ENCODE assay signal across 9 cellular contexts in genomic region chr19:5369962-5370367, GRCh38. TPM values are rescaled to one million over a fixed set of nuclear protein-coding genes. Genes with fewer than 3 reads are reported as not detected.
A peak's percentile ranks its signal among the peaks of the same experiment; 100 is the strongest.
DNase-seq lines count a peak whose midpoint lies in the region; ATAC-seq, FAIRE-seq and TF ChIP-seq lines count a peak whose summit lies in the region.
"Had no signal": no experiment of that assay in that cellular context is flagged by ENCODE, and none has a peak within 500 bp of the region (broad histone marks: within the 10 kb centered on the region; RNA-seq: fewer than 3 reads in every experiment).

No MANE protein-coding gene starts in this region.

- peak; percentile 81 for FAIRE-seq in GM12891 (lab: Jason Lieb, UNC)
- FAIRE-seq: endometrium had no signal

- CTCF ChIA-PET in A673 (lab: Charles Lee) = interaction anchor here (0.6 kb wide), 1 partner anchor 317 kb away, joined by 3 read pairs; no protein-coding TSS in a partner anchor

- H3K27ac ChIP-seq in A673 (ENCODE audit: low read depth, low read length, poor library complexity, severe bottlenecking) (no peak overlapping the region), body of pancreas (no peak overlapping the region), thyroid gland (no peak overlapping the region)

- no peak for TF ChIP-seq POLR2A in GM12891 (IDR thresholded peaks at IDR 0.05; ENCODE audit: low read depth, low read length)
- no peak for TF ChIP-seq POLR2A in body of pancreas (IDR thresholded peaks at IDR 0.05)
- no peak for TF ChIP-seq POLR2A in thyroid gland (IDR thresholded peaks at IDR 0.05)

- no peak overlapping the region for H3K4me3 ChIP-seq in A673 (ENCODE audit: low read depth, low read length, poor library complexity, severe bottlenecking)
- no peak overlapping the region for H3K4me3 ChIP-seq in body of pancreas
- no peak overlapping the region for H3K4me3 ChIP-seq in thyroid gland (replicated peaks in 1 of 3)

- no peaks in the 10 kb centered on the region for H3K4me1 ChIP-seq in A673 (ENCODE audit: insufficient read depth, low read length, poor library complexity, severe bottlenecking)
- no peaks in the 10 kb centered on the region for H3K4me1 ChIP-seq in body of pancreas
- no peaks in the 10 kb centered on the region for H3K4me1 ChIP-seq in thyroid gland

- BruUV-seq in A673 (replicated peaks; lab: Mats Ljungman, UMichigan) = no TSS peak

- intact Hi-C loops in A673 (cut with micrococcal nuclease; ENCODE audit: unreplicated experiment) = loop anchor here (10.0 kb wide), 1 partner anchor 205 kb away; no protein-coding TSS in a partner anchor
- intact Hi-C loops in body of pancreas (cut with DNase I) = no loop called here
- intact Hi-C loops in thyroid gland (cut with DNase I) = no loop called here

- ATAC-seq in body of pancreas = peak; percentile 48
- ATAC-seq in HG02610 (IDR thresholded peaks at IDR 0.05; ENCODE audit: unreplicated experiment) = no peak
- ATAC-seq in GM18498 (IDR thresholded peaks at IDR 0.05; ENCODE audit: unreplicated experiment) = no peak

- WGBS in body of pancreas, 2 donors = 20 to 26% methylated on average over 8 of the region's 8 CpGs
- 26 to 33% methylated on average over 8 of the region's 8 CpGs for WGBS in thyroid gland, 2 donors

- H3K27me3 ChIP-seq in A673 (replicated peaks; ENCODE audit: insufficient read depth, low read depth, low read length, poor library complexity) (no peaks in the 10 kb centered on the region), body of pancreas (peaks cover 0 to 8% of the 10 kb centered on the region in 2 donors), thyroid gland (no peaks in the 10 kb centered on the region)

- DNase-seq in A673 (ENCODE audit: low spot score) (peak; percentile 61), GM12891 (ENCODE audit: insufficient read length, low spot score) (peak; percentile 52), SW480 (ENCODE audit: low spot score) (peak; percentile 20), body of pancreas (peak; percentile 50 to 71 (median 59)), medulla oblongata (ENCODE audit: extremely low spot score) (peak; percentile 7), thyroid gland (peak; percentile 36 to 47)

- H3K36me3 ChIP-seq in A673 (ENCODE audit: insufficient read depth, low read length, poor library complexity, severe bottlenecking) (no peaks in the 10 kb centered on the region), body of pancreas (replicated peaks in 1 of 2; ENCODE audit: insufficient read depth in 1 of 2, low read depth in 2 of 2) (no peaks in the 10 kb centered on the region), thyroid gland (no peaks in the 10 kb centered on the region)

- H3K9me3 ChIP-seq in A673 (ENCODE audit: low read depth, low read length, poor library complexity, severe bottlenecking) (no peaks in the 10 kb centered on the region), body of pancreas (no peaks in the 10 kb centered on the region), thyroid gland (no peaks in the 10 kb centered on the region)

- POLR2A ChIA-PET in A673 (lab: Charles Lee; ENCODE audit: low non-redundant PET) = no interaction called here

- TF ChIP-seq CTCF in A673 (conservative IDR thresholded peaks at IDR 0.05; ENCODE audit: low read depth, low read length) (peak; percentile 81), body of pancreas (IDR thresholded peaks at IDR 0.05) (peak; percentile 13 to 60 (median 47)), thyroid gland (IDR thresholded peaks at IDR 0.05) (peak in 4 of 6 experiments; percentile 25 to 52 (median 41))

TF ChIP-seq in GM12891, 5 proteins besides CTCF, POLR2A, EP300 and RAD21:
- TF ChIP-seq POLR2AphosphoS5 (IDR thresholded peaks at IDR 0.05; ENCODE audit: low read depth, low read length) (no peak), POU2F2 (IDR thresholded peaks at IDR 0.05; ENCODE audit: low read depth, low read length) (no peak), PAX5 (IDR thresholded peaks at IDR 0.05; ENCODE audit: insufficient read depth, low read length, severe bottlenecking) (no peak), SPI1 (IDR thresholded peaks at IDR 0.05; ENCODE audit: low read depth, low read length) (no peak)

RNA-seq across cellular contexts. Expression of gene PTPRS, which starts 29.4 kb away (rescaled TPM):
- total RNA-seq in A673 (2021) (215 and 240 TPM in 2 replicates), body of pancreas (100 to 1,000 TPM; 133 to 139 TPM), thyroid gland (100 to 1,000 TPM; 182 to 387 (median 289) TPM)
- polyA plus RNA-seq in GM12891 (2012; ENCODE audit: low read depth, missing spikeins) = 7.4 TPM

Comparison
In these comparisons a context has a peak if more than half of its experiments do, and no peak if none do; other contexts are left out.
1. DNase-seq: peak in every context shown above with its lines; median percentile 61 in A673; 59 in body of pancreas; 52 in GM12891; 42 in thyroid gland; 20 in SW480; 7 in medulla oblongata.